In the genomic region with DNA sequence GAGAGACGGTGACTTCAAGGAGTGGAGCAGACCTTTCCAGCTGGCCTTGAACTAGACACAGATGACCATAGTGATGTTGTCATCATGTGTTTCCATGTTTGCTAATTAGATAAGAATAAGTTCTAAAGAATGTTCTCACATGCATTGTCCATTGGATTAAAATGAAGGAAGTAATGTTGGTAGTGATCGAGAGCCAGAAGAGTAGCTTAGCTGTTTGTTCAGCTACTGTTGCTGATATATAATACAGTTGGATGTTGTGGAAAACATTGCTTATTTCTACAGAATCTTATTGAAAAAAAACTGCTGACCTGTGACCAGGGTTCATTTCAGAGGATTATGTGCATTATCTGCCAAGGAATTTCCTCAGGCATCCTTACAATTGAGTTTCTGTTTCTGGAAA, we compare ENCODE assay signal across 1 cellular context.
TF ChIP-seq lines count a peak whose summit lies in the region.

No MANE protein-coding gene starts in this region.

TF ChIP-seq in K562, 482 proteins besides CTCF, POLR2A, EP300 and RAD21 (continued from another document):
- TF ChIP-seq, protein P1, sequence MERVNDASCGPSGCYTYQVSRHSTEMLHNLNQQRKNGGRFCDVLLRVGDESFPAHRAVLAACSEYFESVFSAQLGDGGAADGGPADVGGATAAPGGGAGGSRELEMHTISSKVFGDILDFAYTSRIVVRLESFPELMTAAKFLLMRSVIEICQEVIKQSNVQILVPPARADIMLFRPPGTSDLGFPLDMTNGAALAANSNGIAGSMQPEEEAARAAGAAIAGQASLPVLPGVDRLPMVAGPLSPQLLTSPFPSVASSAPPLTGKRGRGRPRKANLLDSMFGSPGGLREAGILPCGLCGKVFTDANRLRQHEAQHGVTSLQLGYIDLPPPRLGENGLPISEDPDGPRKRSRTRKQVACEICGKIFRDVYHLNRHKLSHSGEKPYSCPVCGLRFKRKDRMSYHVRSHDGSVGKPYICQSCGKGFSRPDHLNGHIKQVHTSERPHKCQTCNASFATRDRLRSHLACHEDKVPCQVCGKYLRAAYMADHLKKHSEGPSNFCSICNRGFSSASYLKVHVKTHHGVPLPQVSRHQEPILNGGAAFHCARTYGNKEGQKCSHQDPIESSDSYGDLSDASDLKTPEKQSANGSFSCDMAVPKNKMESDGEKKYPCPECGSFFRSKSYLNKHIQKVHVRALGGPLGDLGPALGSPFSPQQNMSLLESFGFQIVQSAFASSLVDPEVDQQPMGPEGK (CRISPR knock-in tag; IDR thresholded peaks at IDR 0.05; ENCODE audit: borderline replicate concordance), result no peak
- no peak for TF ChIP-seq HCFC1 (IDR thresholded peaks at IDR 0.05; ENCODE audit: low read depth, low read length)
- TF ChIP-seq, protein P2, sequence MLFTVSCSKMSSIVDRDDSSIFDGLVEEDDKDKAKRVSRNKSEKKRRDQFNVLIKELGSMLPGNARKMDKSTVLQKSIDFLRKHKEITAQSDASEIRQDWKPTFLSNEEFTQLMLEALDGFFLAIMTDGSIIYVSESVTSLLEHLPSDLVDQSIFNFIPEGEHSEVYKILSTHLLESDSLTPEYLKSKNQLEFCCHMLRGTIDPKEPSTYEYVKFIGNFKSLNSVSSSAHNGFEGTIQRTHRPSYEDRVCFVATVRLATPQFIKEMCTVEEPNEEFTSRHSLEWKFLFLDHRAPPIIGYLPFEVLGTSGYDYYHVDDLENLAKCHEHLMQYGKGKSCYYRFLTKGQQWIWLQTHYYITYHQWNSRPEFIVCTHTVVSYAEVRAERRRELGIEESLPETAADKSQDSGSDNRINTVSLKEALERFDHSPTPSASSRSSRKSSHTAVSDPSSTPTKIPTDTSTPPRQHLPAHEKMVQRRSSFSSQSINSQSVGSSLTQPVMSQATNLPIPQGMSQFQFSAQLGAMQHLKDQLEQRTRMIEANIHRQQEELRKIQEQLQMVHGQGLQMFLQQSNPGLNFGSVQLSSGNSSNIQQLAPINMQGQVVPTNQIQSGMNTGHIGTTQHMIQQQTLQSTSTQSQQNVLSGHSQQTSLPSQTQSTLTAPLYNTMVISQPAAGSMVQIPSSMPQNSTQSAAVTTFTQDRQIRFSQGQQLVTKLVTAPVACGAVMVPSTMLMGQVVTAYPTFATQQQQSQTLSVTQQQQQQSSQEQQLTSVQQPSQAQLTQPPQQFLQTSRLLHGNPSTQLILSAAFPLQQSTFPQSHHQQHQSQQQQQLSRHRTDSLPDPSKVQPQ (CRISPR knock-in tag; IDR thresholded peaks at IDR 0.05; ENCODE audit: borderline replicate concordance), result no peak
- no peak for TF ChIP-seq ZZZ3 (IDR thresholded peaks at IDR 0.05)
- TF ChIP-seq, protein P3, sequence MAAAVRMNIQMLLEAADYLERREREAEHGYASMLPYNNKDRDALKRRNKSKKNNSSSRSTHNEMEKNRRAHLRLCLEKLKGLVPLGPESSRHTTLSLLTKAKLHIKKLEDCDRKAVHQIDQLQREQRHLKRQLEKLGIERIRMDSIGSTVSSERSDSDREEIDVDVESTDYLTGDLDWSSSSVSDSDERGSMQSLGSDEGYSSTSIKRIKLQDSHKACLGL (CRISPR knock-in tag; IDR thresholded peaks at IDR 0.05; ENCODE audit: borderline replicate concordance, poor library complexity, severe bottlenecking), result no peak
- TF ChIP-seq HEY1 (CRISPR knock-in tag; IDR thresholded peaks at IDR 0.05; ENCODE audit: borderline replicate concordance), result no peak
- no peak for TF ChIP-seq ZNF699 (CRISPR knock-in tag; IDR thresholded peaks at IDR 0.05; ENCODE audit: insufficient replicate concordance)
